Comparison of ENCODE assay signal across 1 cellular context in genomic region chr1:234322979-234323378, GRCh38.
TF ChIP-seq lines count a peak whose summit lies in the region.

No MANE protein-coding gene starts in this region.

TF ChIP-seq in HepG2, 621 proteins besides CTCF, POLR2A, EP300 and RAD21 (continued from another document and continues in another):
- TF ChIP-seq, protein P1, sequence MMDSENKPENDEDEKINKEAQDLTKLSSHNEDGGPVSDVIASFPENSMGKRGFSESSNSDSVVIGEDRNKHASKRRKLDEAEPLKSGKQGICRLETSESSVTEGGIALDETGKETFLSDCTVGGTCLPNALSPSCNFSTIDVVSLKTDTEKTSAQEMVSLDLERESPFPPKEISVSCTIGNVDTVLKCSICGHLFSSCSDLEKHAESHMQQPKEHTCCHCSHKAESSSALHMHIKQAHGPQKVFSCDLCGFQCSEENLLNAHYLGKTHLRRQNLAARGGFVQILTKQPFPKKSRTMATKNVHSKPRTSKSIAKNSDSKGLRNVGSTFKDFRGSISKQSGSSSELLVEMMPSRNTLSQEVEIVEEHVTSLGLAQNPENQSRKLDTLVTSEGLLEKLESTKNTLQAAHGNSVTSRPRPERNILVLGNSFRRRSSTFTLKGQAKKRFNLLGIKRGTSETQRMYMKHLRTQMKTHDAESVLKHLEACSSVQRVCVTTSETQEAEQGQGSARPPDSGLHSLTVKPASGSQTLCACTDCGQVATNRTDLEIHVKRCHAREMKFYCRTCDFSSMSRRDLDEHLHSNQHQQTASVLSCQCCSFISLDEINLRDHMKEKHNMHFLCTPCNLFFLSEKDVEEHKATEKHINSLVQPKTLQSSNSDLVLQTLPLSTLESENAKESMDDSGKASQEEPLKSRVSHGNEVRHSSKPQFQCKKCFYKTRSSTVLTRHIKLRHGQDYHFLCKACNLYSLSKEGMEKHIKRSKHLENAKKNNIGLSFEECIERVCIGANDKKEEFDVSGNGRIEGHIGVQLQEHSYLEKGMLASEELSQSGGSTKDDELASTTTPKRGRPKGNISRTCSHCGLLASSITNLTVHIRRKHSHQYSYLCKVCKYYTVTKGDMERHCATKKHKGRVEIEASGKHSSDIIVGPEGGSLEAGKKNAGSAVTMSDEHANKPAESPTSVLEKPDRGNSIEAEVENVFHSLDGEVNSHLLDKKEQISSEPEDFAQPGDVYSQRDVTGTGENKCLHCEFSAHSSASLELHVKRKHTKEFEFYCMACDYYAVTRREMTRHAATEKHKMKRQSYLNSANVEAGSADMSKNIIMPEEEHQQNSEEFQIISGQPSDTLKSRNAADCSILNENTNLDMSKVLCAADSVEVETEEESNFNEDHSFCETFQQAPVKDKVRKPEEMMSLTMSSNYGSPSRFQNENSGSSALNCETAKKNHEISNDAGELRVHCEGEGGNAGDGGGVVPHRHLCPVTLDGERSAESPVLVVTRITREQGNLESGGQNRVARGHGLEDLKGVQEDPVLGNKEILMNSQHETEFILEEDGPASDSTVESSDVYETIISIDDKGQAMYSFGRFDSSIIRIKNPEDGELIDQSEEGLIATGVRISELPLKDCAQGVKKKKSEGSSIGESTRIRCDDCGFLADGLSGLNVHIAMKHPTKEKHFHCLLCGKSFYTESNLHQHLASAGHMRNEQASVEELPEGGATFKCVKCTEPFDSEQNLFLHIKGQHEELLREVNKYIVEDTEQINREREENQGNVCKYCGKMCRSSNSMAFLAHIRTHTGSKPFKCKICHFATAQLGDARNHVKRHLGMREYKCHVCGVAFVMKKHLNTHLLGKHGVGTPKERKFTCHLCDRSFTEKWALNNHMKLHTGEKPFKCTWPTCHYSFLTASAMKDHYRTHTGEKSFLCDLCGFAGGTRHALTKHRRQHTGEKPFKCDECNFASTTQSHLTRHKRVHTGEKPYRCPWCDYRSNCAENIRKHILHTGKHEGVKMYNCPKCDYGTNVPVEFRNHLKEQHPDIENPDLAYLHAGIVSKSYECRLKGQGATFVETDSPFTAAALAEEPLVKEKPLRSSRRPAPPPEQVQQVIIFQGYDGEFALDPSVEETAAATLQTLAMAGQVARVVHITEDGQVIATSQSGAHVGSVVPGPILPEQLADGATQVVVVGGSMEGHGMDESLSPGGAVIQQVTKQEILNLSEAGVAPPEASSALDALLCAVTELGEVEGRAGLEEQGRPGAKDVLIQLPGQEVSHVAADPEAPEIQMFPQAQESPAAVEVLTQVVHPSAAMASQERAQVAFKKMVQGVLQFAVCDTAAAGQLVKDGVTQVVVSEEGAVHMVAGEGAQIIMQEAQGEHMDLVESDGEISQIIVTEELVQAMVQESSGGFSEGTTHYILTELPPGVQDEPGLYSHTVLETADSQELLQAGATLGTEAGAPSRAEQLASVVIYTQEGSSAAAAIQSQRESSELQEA (CRISPR knock-in tag; IDR thresholded peaks at IDR 0.05; ENCODE audit: not compliant biosample characterization) = no peak
- TF ChIP-seq KLF16 (CRISPR knock-in tag; IDR thresholded peaks at IDR 0.05) (0 out of 4 replicates have a peak, but pooled peaks of 1 of the 2 experiments have one; percentile 28), TRIM24 (CRISPR knock-in tag; IDR thresholded peaks at IDR 0.05) (no peak), PATZ1 (CRISPR knock-in tag; IDR thresholded peaks at IDR 0.05) (0 out of 2 replicates have a peak, but pooled peaks have one; percentile 10), ZNF225 (CRISPR knock-in tag; IDR thresholded peaks at IDR 0.05) (no peak), SMC3 (IDR thresholded peaks at IDR 0.05; ENCODE audit: low read length) (peak; percentile 55; the same call in 1 of the 2 replicates), TFDP1 (CRISPR knock-in tag; IDR thresholded peaks at IDR 0.05; ENCODE audit: borderline replicate concordance) (peak; percentile 13; the same call in 1 of the 2 replicates), TEAD3 (CRISPR knock-in tag; optimal IDR thresholded peaks at IDR 0.05; ENCODE audit: borderline replicate concordance) (peak; percentile 20), HNF1B (CRISPR knock-in tag; IDR thresholded peaks at IDR 0.05) (0 out of 2 replicates have a peak, but pooled peaks have one; percentile 31), GABPB1 (CRISPR knock-in tag; IDR thresholded peaks at IDR 0.05) (0 out of 2 replicates have a peak, but pooled peaks have one; percentile 15), ZNF543 (CRISPR knock-in tag; IDR thresholded peaks at IDR 0.05) (no peak), TRAFD1 (CRISPR knock-in tag; IDR thresholded peaks at IDR 0.05; ENCODE audit: borderline replicate concordance) (peak; percentile 42; the same call in 1 of the 2 replicates), HOXA9 (CRISPR knock-in tag; IDR thresholded peaks at IDR 0.05; ENCODE audit: borderline replicate concordance) (no peak), FOXK2 (IDR thresholded peaks at IDR 0.05) (no peak), SOX13 (IDR thresholded peaks at IDR 0.05) (no peak), SOX13 (CRISPR knock-in tag; conservative IDR thresholded peaks at IDR 0.05 in 1 of 2, IDR thresholded peaks at IDR 0.05 in 1 of 2) (no peak), FOXC1 (CRISPR knock-in tag; IDR thresholded peaks at IDR 0.05; ENCODE audit: borderline replicate concordance) (no peak), TFDP2 (CRISPR knock-in tag; IDR thresholded peaks at IDR 0.05) (0 out of 2 replicates have a peak, but pooled peaks have one; percentile 27), SSRP1 (CRISPR knock-in tag; IDR thresholded peaks at IDR 0.05) (no peak), PHF21A (CRISPR knock-in tag; IDR thresholded peaks at IDR 0.05) (no peak), HMGXB3 (CRISPR knock-in tag; IDR thresholded peaks at IDR 0.05; ENCODE audit: borderline replicate concordance) (no peak), DNMT3B (CRISPR knock-in tag; conservative IDR thresholded peaks at IDR 0.05) (no peak), XRCC5 (optimal IDR thresholded peaks at IDR 0.05; ENCODE audit: low read length) (peak; percentile 55), UBTF (CRISPR knock-in tag; IDR thresholded peaks at IDR 0.05) (no peak)
- TF ChIP-seq, protein P2, sequence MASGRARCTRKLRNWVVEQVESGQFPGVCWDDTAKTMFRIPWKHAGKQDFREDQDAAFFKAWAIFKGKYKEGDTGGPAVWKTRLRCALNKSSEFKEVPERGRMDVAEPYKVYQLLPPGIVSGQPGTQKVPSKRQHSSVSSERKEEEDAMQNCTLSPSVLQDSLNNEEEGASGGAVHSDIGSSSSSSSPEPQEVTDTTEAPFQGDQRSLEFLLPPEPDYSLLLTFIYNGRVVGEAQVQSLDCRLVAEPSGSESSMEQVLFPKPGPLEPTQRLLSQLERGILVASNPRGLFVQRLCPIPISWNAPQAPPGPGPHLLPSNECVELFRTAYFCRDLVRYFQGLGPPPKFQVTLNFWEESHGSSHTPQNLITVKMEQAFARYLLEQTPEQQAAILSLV (CRISPR knock-in tag; IDR thresholded peaks at IDR 0.05; ENCODE audit: borderline replicate concordance) = 0 out of 2 replicates have a peak, but pooled peaks have one; percentile 30
